1 cellular context compared by ENCODE assay signal in the genomic region with DNA sequence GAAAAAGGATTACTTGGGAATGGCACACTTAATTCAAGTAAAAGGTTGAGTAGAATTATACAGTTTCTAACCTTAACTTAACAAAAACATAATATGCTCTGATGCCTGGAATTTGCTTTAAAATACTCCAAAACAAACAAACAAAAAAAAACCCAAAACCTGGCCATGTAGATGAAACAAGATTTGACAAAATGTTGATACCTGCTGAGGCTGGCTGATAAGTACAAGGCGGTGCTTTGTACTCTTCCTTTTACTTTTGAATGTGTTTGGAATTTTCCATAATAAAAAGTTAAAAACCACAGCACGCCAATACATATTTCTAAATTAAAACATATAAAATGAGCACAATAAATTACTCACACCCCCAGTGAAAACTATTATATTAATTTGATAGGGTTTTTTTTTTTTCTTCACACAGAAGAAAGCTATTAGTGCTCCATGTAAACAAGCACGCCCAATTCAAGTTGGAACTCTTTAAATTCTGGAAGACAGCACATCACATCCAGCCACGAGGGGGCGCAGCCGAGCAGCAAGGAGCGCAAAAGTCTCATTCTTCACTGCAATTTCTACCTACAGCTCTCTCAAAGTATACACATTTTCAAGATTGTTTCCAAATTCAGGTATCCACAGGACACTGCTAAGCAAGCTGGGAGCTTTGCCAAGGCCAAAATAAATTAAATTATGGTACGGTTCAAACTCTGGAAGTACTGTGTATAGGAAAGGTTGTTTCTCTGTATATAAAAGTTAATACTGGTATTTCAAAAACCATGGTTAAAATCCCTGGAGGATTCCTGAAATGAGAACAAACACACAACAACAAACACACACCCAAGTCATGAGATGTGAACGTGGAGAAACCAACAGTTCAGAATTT.
TF ChIP-seq lines count a peak whose summit lies in the region.

No MANE protein-coding gene starts in this region.

TF ChIP-seq in K562, 482 proteins besides CTCF, POLR2A, EP300 and RAD21 (continues in another document):
- TF ChIP-seq, protein P1, sequence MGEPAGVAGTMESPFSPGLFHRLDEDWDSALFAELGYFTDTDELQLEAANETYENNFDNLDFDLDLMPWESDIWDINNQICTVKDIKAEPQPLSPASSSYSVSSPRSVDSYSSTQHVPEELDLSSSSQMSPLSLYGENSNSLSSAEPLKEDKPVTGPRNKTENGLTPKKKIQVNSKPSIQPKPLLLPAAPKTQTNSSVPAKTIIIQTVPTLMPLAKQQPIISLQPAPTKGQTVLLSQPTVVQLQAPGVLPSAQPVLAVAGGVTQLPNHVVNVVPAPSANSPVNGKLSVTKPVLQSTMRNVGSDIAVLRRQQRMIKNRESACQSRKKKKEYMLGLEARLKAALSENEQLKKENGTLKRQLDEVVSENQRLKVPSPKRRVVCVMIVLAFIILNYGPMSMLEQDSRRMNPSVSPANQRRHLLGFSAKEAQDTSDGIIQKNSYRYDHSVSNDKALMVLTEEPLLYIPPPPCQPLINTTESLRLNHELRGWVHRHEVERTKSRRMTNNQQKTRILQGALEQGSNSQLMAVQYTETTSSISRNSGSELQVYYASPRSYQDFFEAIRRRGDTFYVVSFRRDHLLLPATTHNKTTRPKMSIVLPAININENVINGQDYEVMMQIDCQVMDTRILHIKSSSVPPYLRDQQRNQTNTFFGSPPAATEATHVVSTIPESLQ (CRISPR knock-in tag; IDR thresholded peaks at IDR 0.05): no peak
- TF ChIP-seq LEF1 (IDR thresholded peaks at IDR 0.05) (no peak), ZNF175 (CRISPR knock-in tag; IDR thresholded peaks at IDR 0.05; ENCODE audit: low read depth) (no peak), ZBTB7A (IDR thresholded peaks at IDR 0.05; ENCODE audit: borderline replicate concordance, control insufficient read depth, low read depth, low read length) (no peak), MEF2A (IDR thresholded peaks at IDR 0.05; ENCODE audit: control insufficient read depth, low read depth, low read length) (no peak), TAF9B (IDR thresholded peaks at IDR 0.05; ENCODE audit: partially characterized antibody) (no peak), SRSF9 (IDR thresholded peaks at IDR 0.05; ENCODE audit: borderline replicate concordance, low read depth, low read length) (no peak), MTA2 (IDR thresholded peaks at IDR 0.05; ENCODE audit: low read depth) (0 out of 2 replicates have a peak, but pooled peaks have one; percentile 28), LCOR (CRISPR knock-in tag; IDR thresholded peaks at IDR 0.05) (no peak), NCOA1 (IDR thresholded peaks at IDR 0.05; ENCODE audit: low read depth) (no peak), CBX8 (IDR thresholded peaks at IDR 0.05; ENCODE audit: borderline replicate concordance, extremely low read depth, low read depth, low read length, poor library complexity, severe bottlenecking) (no peak), ZNF431 (CRISPR knock-in tag; IDR thresholded peaks at IDR 0.05) (no peak), ETV6 (IDR thresholded peaks at IDR 0.05; ENCODE audit: borderline replicate concordance in 1 of 2, low read depth in 2 of 2, low read length in 1 of 2) (no peak), ETV6 (CRISPR knock-in tag; IDR thresholded peaks at IDR 0.05; ENCODE audit: borderline replicate concordance) (no peak), CHD4 (IDR thresholded peaks at IDR 0.05; ENCODE audit: insufficient read depth, insufficient replicate concordance, low read depth, low read length, poor library complexity, severe bottlenecking) (no peak), ZNF197 (CRISPR knock-in tag; IDR thresholded peaks at IDR 0.05; ENCODE audit: low read depth) (no peak), MAZ (CRISPR knock-in tag; conservative IDR thresholded peaks at IDR 0.05 in 1 of 2, IDR thresholded peaks at IDR 0.05 in 1 of 2) (0 out of 4 replicates have a peak, but pooled peaks of 1 of the 2 experiments have one; percentile 44), PPARD (CRISPR knock-in tag; IDR thresholded peaks at IDR 0.05) (no peak), KAT2B (IDR thresholded peaks at IDR 0.05; ENCODE audit: low read depth, low read length) (no peak), CEBPG (CRISPR knock-in tag; IDR thresholded peaks at IDR 0.05) (no peak), CEBPG (tag; conservative IDR thresholded peaks at IDR 0.05 in 1 of 2, IDR thresholded peaks at IDR 0.05 in 1 of 2) (no peak), XRCC3 (IDR thresholded peaks at IDR 0.05) (no peak), ZNF764 (CRISPR knock-in tag; IDR thresholded peaks at IDR 0.05; ENCODE audit: low read depth) (no peak), ELF2 (CRISPR knock-in tag; IDR thresholded peaks at IDR 0.05) (no peak), RBBP5 (IDR thresholded peaks at IDR 0.05; ENCODE audit: borderline replicate concordance, insufficient read depth, low read length, poor library complexity, severe bottlenecking) (no peak), JUND (IDR thresholded peaks at IDR 0.05; ENCODE audit: borderline replicate concordance, low read depth, low read length) (peak; percentile 57; the same call in 1 of the 2 replicates), JUND (tag; IDR thresholded peaks at IDR 0.05; ENCODE audit: borderline replicate concordance, low read depth, low read length) (peak; percentile 57; the same call in 1 of the 3 replicates), ZNF589 (CRISPR knock-in tag; IDR thresholded peaks at IDR 0.05; ENCODE audit: low read depth) (no peak), SREBF2 (CRISPR knock-in tag; IDR thresholded peaks at IDR 0.05) (no peak), GATA2 (CRISPR knock-in tag; IDR thresholded peaks at IDR 0.05) (no peak), TCF3 (CRISPR knock-in tag; IDR thresholded peaks at IDR 0.05) (peak; percentile 5; the same call in 1 of the 2 replicates), KDM1A (IDR thresholded peaks at IDR 0.05) (no peak), MECOM (CRISPR knock-in tag; IDR thresholded peaks at IDR 0.05) (no peak), SRSF3 (IDR thresholded peaks at IDR 0.05; ENCODE audit: insufficient read depth, low read length) (no peak), HNRNPLL (IDR thresholded peaks at IDR 0.05; ENCODE audit: low read depth, low read length, poor library complexity, severe bottlenecking) (no peak), NCOA4 (IDR thresholded peaks at IDR 0.05; ENCODE audit: partially characterized antibody) (no peak), ZC3H11A (IDR thresholded peaks at IDR 0.05; ENCODE audit: low read depth, low read length) (no peak), CBFA2T3 (IDR thresholded peaks at IDR 0.05) (peak; percentile 42; the same call in 1 of the 2 replicates), HDAC3 (IDR thresholded peaks at IDR 0.05; ENCODE audit: borderline replicate concordance, partially characterized antibody) (peak; percentile 40), NELFE (IDR thresholded peaks at IDR 0.05; ENCODE audit: insufficient read depth, insufficient read length) (no peak), ARID2 (IDR thresholded peaks at IDR 0.05) (peak; percentile 48; the same call in 1 of the 2 replicates), HMG20A (CRISPR knock-in tag; conservative IDR thresholded peaks at IDR 0.05) (no peak), SMC3 (conservative IDR thresholded peaks at IDR 0.05; ENCODE audit: insufficient read depth, low read depth, low read length) (peak; percentile 77; the same call in 1 of the 2 replicates), JUN (IDR thresholded peaks at IDR 0.05; ENCODE audit: borderline replicate concordance, low read depth, low read length) (0 out of 2 replicates have a peak, but pooled peaks have one; percentile 35), JUN (CRISPR knock-in tag; IDR thresholded peaks at IDR 0.05; ENCODE audit: borderline replicate concordance) (no peak), KAT7 (CRISPR knock-in tag; IDR thresholded peaks at IDR 0.05; ENCODE audit: borderline replicate concordance) (no peak; the same call in 1 of the 2 replicates), HOXB6 (CRISPR knock-in tag; IDR thresholded peaks at IDR 0.05; ENCODE audit: borderline replicate concordance) (no peak), STAT5B (CRISPR knock-in tag; IDR thresholded peaks at IDR 0.05) (no peak), BCOR (IDR thresholded peaks at IDR 0.05) (no peak), PHB (CRISPR knock-in tag; IDR thresholded peaks at IDR 0.05) (no peak), SREBF1 (IDR thresholded peaks at IDR 0.05; ENCODE audit: borderline replicate concordance, low read depth, low read length) (no peak), SIN3B (IDR thresholded peaks at IDR 0.05; ENCODE audit: low read depth) (no peak), RBM25 (IDR thresholded peaks at IDR 0.05; ENCODE audit: low read depth, low read length, severe bottlenecking) (no peak), PTRF (tag; IDR thresholded peaks at IDR 0.05) (no peak), NR0B1 (IDR thresholded peaks at IDR 0.05; ENCODE audit: partially characterized antibody) (no peak), KDM4B (IDR thresholded peaks at IDR 0.05; ENCODE audit: borderline replicate concordance in 2 of 2, low read depth in 1 of 2) (no peak), ZNF436 (CRISPR knock-in tag; IDR thresholded peaks at IDR 0.05) (no peak), MNT (conservative IDR thresholded peaks at IDR 0.05) (peak in 1 of 2 experiments; percentile 62; a peak in 1 of 4 replicates), YBX1 (IDR thresholded peaks at IDR 0.05) (no peak), KLF16 (IDR thresholded peaks at IDR 0.05) (0 out of 2 replicates have a peak, but pooled peaks have one; percentile 35)
- TF ChIP-seq, protein P2, sequence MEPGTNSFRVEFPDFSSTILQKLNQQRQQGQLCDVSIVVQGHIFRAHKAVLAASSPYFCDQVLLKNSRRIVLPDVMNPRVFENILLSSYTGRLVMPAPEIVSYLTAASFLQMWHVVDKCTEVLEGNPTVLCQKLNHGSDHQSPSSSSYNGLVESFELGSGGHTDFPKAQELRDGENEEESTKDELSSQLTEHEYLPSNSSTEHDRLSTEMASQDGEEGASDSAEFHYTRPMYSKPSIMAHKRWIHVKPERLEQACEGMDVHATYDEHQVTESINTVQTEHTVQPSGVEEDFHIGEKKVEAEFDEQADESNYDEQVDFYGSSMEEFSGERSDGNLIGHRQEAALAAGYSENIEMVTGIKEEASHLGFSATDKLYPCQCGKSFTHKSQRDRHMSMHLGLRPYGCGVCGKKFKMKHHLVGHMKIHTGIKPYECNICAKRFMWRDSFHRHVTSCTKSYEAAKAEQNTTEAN (CRISPR knock-in tag; IDR thresholded peaks at IDR 0.05): no peak
- TF ChIP-seq, protein P3, sequence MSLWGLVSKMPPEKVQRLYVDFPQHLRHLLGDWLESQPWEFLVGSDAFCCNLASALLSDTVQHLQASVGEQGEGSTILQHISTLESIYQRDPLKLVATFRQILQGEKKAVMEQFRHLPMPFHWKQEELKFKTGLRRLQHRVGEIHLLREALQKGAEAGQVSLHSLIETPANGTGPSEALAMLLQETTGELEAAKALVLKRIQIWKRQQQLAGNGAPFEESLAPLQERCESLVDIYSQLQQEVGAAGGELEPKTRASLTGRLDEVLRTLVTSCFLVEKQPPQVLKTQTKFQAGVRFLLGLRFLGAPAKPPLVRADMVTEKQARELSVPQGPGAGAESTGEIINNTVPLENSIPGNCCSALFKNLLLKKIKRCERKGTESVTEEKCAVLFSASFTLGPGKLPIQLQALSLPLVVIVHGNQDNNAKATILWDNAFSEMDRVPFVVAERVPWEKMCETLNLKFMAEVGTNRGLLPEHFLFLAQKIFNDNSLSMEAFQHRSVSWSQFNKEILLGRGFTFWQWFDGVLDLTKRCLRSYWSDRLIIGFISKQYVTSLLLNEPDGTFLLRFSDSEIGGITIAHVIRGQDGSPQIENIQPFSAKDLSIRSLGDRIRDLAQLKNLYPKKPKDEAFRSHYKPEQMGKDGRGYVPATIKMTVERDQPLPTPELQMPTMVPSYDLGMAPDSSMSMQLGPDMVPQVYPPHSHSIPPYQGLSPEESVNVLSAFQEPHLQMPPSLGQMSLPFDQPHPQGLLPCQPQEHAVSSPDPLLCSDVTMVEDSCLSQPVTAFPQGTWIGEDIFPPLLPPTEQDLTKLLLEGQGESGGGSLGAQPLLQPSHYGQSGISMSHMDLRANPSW (CRISPR knock-in tag; IDR thresholded peaks at IDR 0.05): no peak
- TF ChIP-seq, protein P4, sequence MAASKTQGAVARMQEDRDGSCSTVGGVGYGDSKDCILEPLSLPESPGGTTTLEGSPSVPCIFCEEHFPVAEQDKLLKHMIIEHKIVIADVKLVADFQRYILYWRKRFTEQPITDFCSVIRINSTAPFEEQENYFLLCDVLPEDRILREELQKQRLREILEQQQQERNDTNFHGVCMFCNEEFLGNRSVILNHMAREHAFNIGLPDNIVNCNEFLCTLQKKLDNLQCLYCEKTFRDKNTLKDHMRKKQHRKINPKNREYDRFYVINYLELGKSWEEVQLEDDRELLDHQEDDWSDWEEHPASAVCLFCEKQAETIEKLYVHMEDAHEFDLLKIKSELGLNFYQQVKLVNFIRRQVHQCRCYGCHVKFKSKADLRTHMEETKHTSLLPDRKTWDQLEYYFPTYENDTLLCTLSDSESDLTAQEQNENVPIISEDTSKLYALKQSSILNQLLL (CRISPR knock-in tag; IDR thresholded peaks at IDR 0.05; ENCODE audit: borderline replicate concordance): no peak
